ENCODE assay signal across 14 cellular contexts in the genomic region with DNA sequence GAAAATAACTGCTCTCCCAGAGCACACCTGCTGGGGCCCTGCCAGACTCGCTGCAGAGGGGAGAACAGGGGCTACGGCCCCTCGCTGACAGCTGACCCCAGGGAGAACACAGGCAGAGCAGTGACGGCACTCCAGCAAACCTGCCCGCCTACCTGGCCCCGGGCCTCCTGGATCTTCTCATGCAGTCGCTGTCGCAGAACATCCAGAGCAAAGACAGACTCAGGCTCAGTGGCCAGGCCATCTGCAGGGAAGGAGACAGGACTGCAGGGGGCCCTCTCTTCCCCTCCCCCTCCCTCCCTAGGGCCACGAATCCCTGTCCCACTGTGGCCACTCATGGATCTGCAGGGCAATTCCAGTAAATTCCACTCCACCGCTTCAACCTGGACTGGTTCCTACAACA. TPM values are rescaled to one million over a fixed set of nuclear protein-coding genes. Genes with fewer than 3 reads are reported as not detected.
DNase-seq lines count a peak whose midpoint lies in the region; ATAC-seq, FAIRE-seq and TF ChIP-seq lines count a peak whose summit lies in the region.
"Had no signal": no experiment of that assay in that cellular context is flagged by ENCODE, and none has a peak within 500 bp of the region (broad histone marks: within the 10 kb centered on the region; RNA-seq: fewer than 3 reads in every experiment).

No MANE protein-coding gene starts in this region.

- CTCF ChIA-PET in activated CD8-positive, alpha-beta T cell treated with anti-CD3 and anti-CD28 coated beads, Interleukin-2, amount 10 ng/mL, durations not matched to agents 7 days and 5 days (lab: Charles Lee): interaction anchor here (1.2 to 2.4 kb wide), 2 partner anchors 29 to 37 kb away, joined by 3 to 12 read pairs; no protein-coding TSS in a partner anchor

- peak overlapping the region; percentile 77 for H3K27ac ChIP-seq in hepatocyte
- H3K27ac ChIP-seq: cardiac muscle cell had no signal

- H3K79me2 ChIP-seq in hepatocyte: peaks cover 28% of the 10 kb centered on the region

- H3K4me2 ChIP-seq in hepatocyte: no peak overlapping the region

- H3K4me3 Mint-ChIP-seq in activated CD8-positive, alpha-beta T cell treated with anti-CD3 and anti-CD28 coated beads, Interleukin-2, amount 10 ng/mL, durations not matched to agents 7 days and 5 days: no peak overlapping the region

- no peaks in the 10 kb centered on the region for H3K9me3 Mint-ChIP-seq in activated CD8-positive, alpha-beta T cell treated with anti-CD3 and anti-CD28 coated beads, Interleukin-2, amount 10 ng/mL, durations not matched to agents 7 days and 5 days (ENCODE audit: insufficient read depth)

- H3K36me3 Mint-ChIP-seq in activated CD8-positive, alpha-beta T cell treated with anti-CD3 and anti-CD28 coated beads, Interleukin-2, amount 10 ng/mL, durations not matched to agents 7 days and 5 days (ENCODE audit: low read depth): peaks cover 65% of the 10 kb centered on the region

- 95% methylated on average over 10 of the region's 10 CpGs for WGBS in hepatocyte (ENCODE audit: low lambda C conversion rate, missing lambda C conversion rate)

- no peak overlapping the region for H3K4me3 ChIP-seq in hepatocyte
- H3K4me3 ChIP-seq: cardiac muscle cell, MG63 had no signal

- H3K27me3 Mint-ChIP-seq in activated CD8-positive, alpha-beta T cell treated with anti-CD3 and anti-CD28 coated beads, Interleukin-2, amount 10 ng/mL, durations not matched to agents 7 days and 5 days (ENCODE audit: low read depth): no peaks in the 10 kb centered on the region

- no peak for TF ChIP-seq CTCF in hepatocyte (IDR thresholded peaks at IDR 0.05; ENCODE audit: poor library complexity)
- no peak for TF ChIP-seq CTCF in D721Med (IDR thresholded peaks at IDR 0.05; ENCODE audit: insufficient read depth, missing control alignments)

- H3K36me3 ChIP-seq in hepatocyte (replicated peaks; ENCODE audit: insufficient read depth, low read depth): no peaks in the 10 kb centered on the region

- no peaks in the 10 kb centered on the region for H4K20me1 ChIP-seq in hepatocyte (ENCODE audit: insufficient read depth, poor library complexity, severe bottlenecking)

- H2AFZ ChIP-seq in hepatocyte: no peak overlapping the region

- no peak for ATAC-seq in left ventricle myocardium superior
- ATAC-seq in activated CD8-positive, alpha-beta T cell treated with anti-CD3 and anti-CD28 coated beads, Interleukin-2, amount 10 ng/mL, durations not matched to agents 7 days and 5 days: no peak

- FAIRE-seq in D721Med (lab: Jason Lieb, UNC): no peak

- peak overlapping the region; percentile 32 for H3K27ac Mint-ChIP-seq in activated CD8-positive, alpha-beta T cell treated with anti-CD3 and anti-CD28 coated beads, Interleukin-2, amount 10 ng/mL, durations not matched to agents 7 days and 5 days

- H3K27me3 ChIP-seq in hepatocyte: no peaks in the 10 kb centered on the region
- H3K27me3 ChIP-seq: cardiac muscle cell, MG63 had no signal

- no peaks in the 10 kb centered on the region for H3K9me2 ChIP-seq in hepatocyte (replicated peaks; ENCODE audit: insufficient read depth)

- DNase-seq in cardiac septum (ENCODE audit: low spot score): peak; percentile 27
- no peak for DNase-seq in left ventricle myocardium superior
- no peak for DNase-seq in activated CD8-positive, alpha-beta T cell treated with anti-CD3 and anti-CD28 coated beads, Interleukin-2, amount 10 ng/mL, durations not matched to agents 7 days and 5 days
- DNase-seq in hepatocyte (ENCODE audit: low spot score): no peak
- peak; percentile 42 for DNase-seq in ureter (ENCODE audit: low spot score)
- no peak for DNase-seq in D721Med (ENCODE audit: insufficient read length, low spot score)
- no peak for DNase-seq in NK-92 (lab: John Stamatoyannopoulos, UW; ENCODE audit: unreplicated experiment)
- no peak for DNase-seq in GDM1 (lab: John Stamatoyannopoulos, UW)
- DNase-seq: DMS79, MG63, NCI-H82, Right ventricle myocardium superior, trophoblast cell had no signal

- POLR2A ChIA-PET in activated CD8-positive, alpha-beta T cell treated with anti-CD3 and anti-CD28 coated beads, Interleukin-2, amount 10 ng/mL, durations not matched to agents 7 days and 5 days (lab: Charles Lee): interaction anchor here (0.8 to 3.8 kb wide), 2 partner anchors 15 to 37 kb away, joined by 3 to 21 read pairs; partner anchors contain the start of genes MED22 and RPL7A

- peaks cover 9% of the 10 kb centered on the region for H3K4me1 ChIP-seq in hepatocyte (ENCODE audit: insufficient read depth)

- peaks cover 37% of the 10 kb centered on the region for H3K4me1 Mint-ChIP-seq in activated CD8-positive, alpha-beta T cell treated with anti-CD3 and anti-CD28 coated beads, Interleukin-2, amount 10 ng/mL, durations not matched to agents 7 days and 5 days (ENCODE audit: low read depth)

- intact Hi-C loops in cardiac septum (cut with DNase I) (loop anchor here (5.0 kb wide), 1 partner anchor 146 kb away; no protein-coding TSS in a partner anchor), left ventricle myocardium superior (cut with micrococcal nuclease) (no loop called here)

- no peaks in the 10 kb centered on the region for H3K9me3 ChIP-seq in hepatocyte (ENCODE audit: low read depth)
- H3K9me3 ChIP-seq: MG63 had no signal

RNA-seq across cellular contexts. Expression of gene SURF6, which starts 2.4 kb away (rescaled TPM):
- total RNA-seq in cardiac septum (14.2 TPM), left ventricle myocardium superior (11.9 TPM), hepatocyte (20.2 and 23.4 TPM in 2 replicates), ureter (19.6 TPM)
- 10 to 100 TPM; 20.1 to 21.4 TPM for total RNA-seq in activated CD8-positive, alpha-beta T cell treated with anti-CD3 and anti-CD28 coated beads, Interleukin-2, amount 10 ng/mL, durations not matched to agents 7 days and 5 days
- 22.9 and 24.3 TPM in 2 replicates for polyA plus RNA-seq in hepatocyte

RNA-seq across cellular contexts. Expression of gene MED22, which starts 14.4 kb away (rescaled TPM):
- 20.2 TPM for total RNA-seq in cardiac septum
- 21.5 TPM for total RNA-seq in left ventricle myocardium superior
- 10 to 100 TPM; 29.1 to 29.6 TPM for total RNA-seq in activated CD8-positive, alpha-beta T cell treated with anti-CD3 and anti-CD28 coated beads, Interleukin-2, amount 10 ng/mL, durations not matched to agents 7 days and 5 days
- total RNA-seq in hepatocyte: 15.3 and 18.8 TPM in 2 replicates
- polyA plus RNA-seq in hepatocyte: 18.7 and 23.4 TPM in 2 replicates
- total RNA-seq in ureter: 31.2 TPM

RNA-seq across cellular contexts. Expression of gene RPL7A, which starts 14.5 kb away (rescaled TPM):
- total RNA-seq in cardiac septum: 761 TPM
- 898 TPM for total RNA-seq in left ventricle myocardium superior
- 1,000 to 10,000 TPM; 1,894 to 1,933 TPM for total RNA-seq in activated CD8-positive, alpha-beta T cell treated with anti-CD3 and anti-CD28 coated beads, Interleukin-2, amount 10 ng/mL, durations not matched to agents 7 days and 5 days
- total RNA-seq in hepatocyte: 2,138 and 2,226 TPM in 2 replicates
- 377 and 404 TPM in 2 replicates for polyA plus RNA-seq in hepatocyte
- 2,501 TPM for total RNA-seq in ureter

RNA-seq across cellular contexts. Expression of gene SURF1, which starts 22.7 kb away (rescaled TPM):
- total RNA-seq in cardiac septum (58.7 TPM), left ventricle myocardium superior (64.3 TPM), hepatocyte (33.9 and 37.4 TPM in 2 replicates), ureter (42.2 TPM)
- total RNA-seq in activated CD8-positive, alpha-beta T cell treated with anti-CD3 and anti-CD28 coated beads, Interleukin-2, amount 10 ng/mL, durations not matched to agents 7 days and 5 days: 10 to 100 TPM; 37.4 to 39.1 TPM
- 76.5 and 83.9 TPM in 2 replicates for polyA plus RNA-seq in hepatocyte

RNA-seq across cellular contexts. Expression of gene SURF2, which starts 22.8 kb away (rescaled TPM):
- total RNA-seq in cardiac septum (12.5 TPM), left ventricle myocardium superior (14.5 TPM), hepatocyte (13.2 and 13.6 TPM in 2 replicates), ureter (26.0 TPM)
- total RNA-seq in activated CD8-positive, alpha-beta T cell treated with anti-CD3 and anti-CD28 coated beads, Interleukin-2, amount 10 ng/mL, durations not matched to agents 7 days and 5 days: 10 to 100 TPM; 18.4 to 20.7 TPM
- 22.9 and 25.5 TPM in 2 replicates for polyA plus RNA-seq in hepatocyte

Comparison
In these comparisons a context has a peak if more than half of its experiments do, and no peak if none do; other contexts are left out.
1. DNase-seq: peak in cardiac septum (single experiment) and ureter (single experiment); none in left ventricle myocardium superior (single experiment), activated CD8-positive, alpha-beta T cell treated with anti-CD3 and anti-CD28 coated beads, Interleukin-2, amount 10 ng/mL, durations not matched to agents 7 days and 5 days (single experiment), hepatocyte (single experiment), D721Med (single experiment), NK-92 (single experiment) and GDM1 (single experiment).